In the genomic region with DNA sequence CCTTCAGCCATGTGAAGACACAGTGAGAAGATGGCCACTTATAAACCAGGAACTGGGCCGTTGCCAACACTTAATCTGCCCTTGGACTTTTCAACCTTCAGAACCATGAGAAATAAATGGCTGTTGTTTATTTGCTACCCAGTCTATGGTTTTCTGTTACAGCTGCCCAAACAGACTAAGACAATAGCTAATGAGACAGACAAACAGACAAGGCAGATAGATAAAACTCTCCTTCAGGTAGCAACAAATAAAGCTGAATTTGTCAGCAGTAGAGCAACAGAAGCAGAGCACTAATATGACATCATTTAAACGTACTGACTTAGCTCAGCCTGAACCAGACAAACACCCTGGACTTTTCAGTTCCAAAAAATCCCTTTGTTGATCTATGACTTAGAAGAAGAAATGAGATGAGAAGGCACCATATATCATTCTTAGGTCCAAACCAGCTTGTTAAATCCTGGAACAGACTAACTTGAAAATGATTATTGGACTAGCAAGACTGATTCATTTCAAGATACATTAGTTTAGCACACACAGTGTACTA, we compare ENCODE assay signal across 8 cellular contexts. TPM values are rescaled to one million over a fixed set of nuclear protein-coding genes. Genes with fewer than 3 reads are reported as not detected.
DNase-seq lines count a peak whose midpoint lies in the region; ATAC-seq and FAIRE-seq lines count a peak whose summit lies in the region.
"Had no signal": no experiment of that assay in that cellular context is flagged by ENCODE, and none has a peak within 500 bp of the region (broad histone marks: within the 10 kb centered on the region; RNA-seq: fewer than 3 reads in every experiment).

No MANE protein-coding gene starts in this region.

- FAIRE-seq in GM18507 (lab: Jason Lieb, UNC) = peak; percentile 29

- no peak overlapping the region for H3K4me3 Mint-ChIP-seq in T-helper 17 cell
- no peak overlapping the region for H3K4me3 Mint-ChIP-seq in naive thymus-derived CD8-positive, alpha-beta T cell

- peak overlapping the region; percentile 16 for H3K27ac Mint-ChIP-seq in T-helper 17 cell
- H3K27ac Mint-ChIP-seq in naive thymus-derived CD8-positive, alpha-beta T cell = peak overlapping the region in 8 of 10 donors; percentile 5 to 87 (median 38)

- POLR2A ChIA-PET in naive thymus-derived CD8-positive, alpha-beta T cell (lab: Charles Lee) = interaction anchor here (0.6 kb wide), 1 partner anchor 60 kb away, joined by 3 read pairs; no protein-coding TSS in a partner anchor

- peaks cover 0 to 28% (median 8%) of the 10 kb centered on the region in 9 donors for H3K9me3 Mint-ChIP-seq in naive thymus-derived CD8-positive, alpha-beta T cell

- H3K4me1 Mint-ChIP-seq in T-helper 17 cell = peaks cover 15% of the 10 kb centered on the region
- peaks cover 22 to 45% (median 43%) of the 10 kb centered on the region in 4 donors for H3K4me1 Mint-ChIP-seq in naive thymus-derived CD8-positive, alpha-beta T cell

- H3K9me3 ChIP-seq in T-helper 17 cell (ENCODE audit: control insufficient read depth, low read length, poor library complexity, severe bottlenecking) = no peaks in the 10 kb centered on the region

- ATAC-seq in HG03045 (IDR thresholded peaks at IDR 0.05; ENCODE audit: unreplicated experiment) (peak; percentile 61), T-helper 17 cell (no peak), GM19455 (IDR thresholded peaks at IDR 0.05; ENCODE audit: unreplicated experiment) (no peak), HG02571 (IDR thresholded peaks at IDR 0.05; ENCODE audit: unreplicated experiment) (no peak)
- no peak for ATAC-seq in naive thymus-derived CD8-positive, alpha-beta T cell

- H3K27me3 Mint-ChIP-seq in T-helper 17 cell = no peaks in the 10 kb centered on the region
- no peaks in the 10 kb centered on the region for H3K27me3 Mint-ChIP-seq in naive thymus-derived CD8-positive, alpha-beta T cell

- peaks cover 3% of the 10 kb centered on the region for H3K36me3 Mint-ChIP-seq in T-helper 17 cell (ENCODE audit: low read depth)
- H3K36me3 Mint-ChIP-seq in naive thymus-derived CD8-positive, alpha-beta T cell = peaks cover 11 to 51% (median 29%) of the 10 kb centered on the region in 3 donors

- DNase-seq in GM18507 (ENCODE audit: extremely low spot score, insufficient read length, low read depth) (no peak), T-helper 17 cell (no peak), islet precursor cell (no peak)
- no peak for DNase-seq in naive thymus-derived CD8-positive, alpha-beta T cell
- DNase-seq: T1000 had no signal

RNA-seq across cellular contexts. Expression of a gene that starts 27.0 kb away (rescaled TPM):
- total RNA-seq in T-helper 17 cell = 10 to 100 TPM; 49.8 to 55.5 TPM
- total RNA-seq in naive thymus-derived CD8-positive, alpha-beta T cell = 10 to 100 TPM; 73.2 to 73.5 TPM
- 10 to 100 TPM; 35.6 to 45.1 (median 36.5) TPM for polyA plus RNA-seq in naive thymus-derived CD8-positive, alpha-beta T cell
